8 cellular contexts compared by ENCODE assay signal in genomic region chr4:172868271-172868670, GRCh38.
"Had no signal": no experiment of that assay in that cellular context is flagged by ENCODE, and none has a peak within 500 bp of the region (broad histone marks: within the 10 kb centered on the region; RNA-seq: fewer than 3 reads in every experiment).

No MANE protein-coding gene starts in this region.

- ATAC-seq: HepG2, K562 had no signal

- H3K27me3 Mint-ChIP-seq: IgD-negative memory B cell had no signal

- H3K9ac ChIP-seq: KMS-11 had no signal

- H3K4me1 Mint-ChIP-seq: IgD-negative memory B cell had no signal

- H3K4me3 ChIP-seq: K562 had no signal

- DNase-seq: IMR-90, KBM-7, KG1 had no signal

- H3K36me3 Mint-ChIP-seq: IgD-negative memory B cell had no signal

- H3K27ac ChIP-seq: HL-60, KMS-11 had no signal

- H3K4me3 Mint-ChIP-seq: IgD-negative memory B cell had no signal

- H3K4me2 ChIP-seq: KMS-11 had no signal

- H3K27ac Mint-ChIP-seq: IgD-negative memory B cell had no signal
